ENCODE assay signal across 1 cellular context in genomic region chr9:4679268-4680177, GRCh38.
TF ChIP-seq lines count a peak whose summit lies in the region.

TSS of gene CDC37L1 (plus strand) at chr9:4679569. CDS start at chr9:4679768, 199 bp downstream.

TF ChIP-seq in WTC11, 78 proteins besides CTCF, POLR2A, EP300 and RAD21 (continued from another document):
- TF ChIP-seq ARID4B (CRISPR knock-in tag; IDR thresholded peaks at IDR 0.05; ENCODE audit: borderline replicate concordance): 0 out of 2 replicates have a peak, but pooled peaks have one; percentile 32
- TF ChIP-seq CBFB (CRISPR knock-in tag; IDR thresholded peaks at IDR 0.05; ENCODE audit: low read depth): no peak
- no peak; the same call in 1 of the 2 replicates for TF ChIP-seq TEAD1 (CRISPR knock-in tag; IDR thresholded peaks at IDR 0.05)
- no peak for TF ChIP-seq STAT6 (CRISPR knock-in tag; conservative IDR thresholded peaks at IDR 0.05; ENCODE audit: low read depth)
- peak; percentile 67 for TF ChIP-seq ZNF423 (CRISPR knock-in tag; IDR thresholded peaks at IDR 0.05)
- TF ChIP-seq ZNF138 (CRISPR knock-in tag; conservative IDR thresholded peaks at IDR 0.05): no peak; the same call in 1 of the 2 replicates
- no peak for TF ChIP-seq ZNF425 (CRISPR knock-in tag; conservative IDR thresholded peaks at IDR 0.05)
- TF ChIP-seq ZNF416 (CRISPR knock-in tag; IDR thresholded peaks at IDR 0.05): no peak
- TF ChIP-seq, protein P1, sequence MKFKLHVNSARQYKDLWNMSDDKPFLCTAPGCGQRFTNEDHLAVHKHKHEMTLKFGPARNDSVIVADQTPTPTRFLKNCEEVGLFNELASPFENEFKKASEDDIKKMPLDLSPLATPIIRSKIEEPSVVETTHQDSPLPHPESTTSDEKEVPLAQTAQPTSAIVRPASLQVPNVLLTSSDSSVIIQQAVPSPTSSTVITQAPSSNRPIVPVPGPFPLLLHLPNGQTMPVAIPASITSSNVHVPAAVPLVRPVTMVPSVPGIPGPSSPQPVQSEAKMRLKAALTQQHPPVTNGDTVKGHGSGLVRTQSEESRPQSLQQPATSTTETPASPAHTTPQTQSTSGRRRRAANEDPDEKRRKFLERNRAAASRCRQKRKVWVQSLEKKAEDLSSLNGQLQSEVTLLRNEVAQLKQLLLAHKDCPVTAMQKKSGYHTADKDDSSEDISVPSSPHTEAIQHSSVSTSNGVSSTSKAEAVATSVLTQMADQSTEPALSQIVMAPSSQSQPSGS (CRISPR knock-in tag; IDR thresholded peaks at IDR 0.05; ENCODE audit: borderline replicate concordance, low read depth): no peak
- TF ChIP-seq, protein P2, sequence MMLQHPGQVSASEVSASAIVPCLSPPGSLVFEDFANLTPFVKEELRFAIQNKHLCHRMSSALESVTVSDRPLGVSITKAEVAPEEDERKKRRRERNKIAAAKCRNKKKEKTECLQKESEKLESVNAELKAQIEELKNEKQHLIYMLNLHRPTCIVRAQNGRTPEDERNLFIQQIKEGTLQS (CRISPR knock-in tag; conservative IDR thresholded peaks at IDR 0.05): no peak
- TF ChIP-seq OVOL2 (CRISPR knock-in tag; IDR thresholded peaks at IDR 0.05; ENCODE audit: borderline replicate concordance): 0 out of 2 replicates have a peak, but pooled peaks have one; percentile 70
- no peak for TF ChIP-seq MXD4 (CRISPR knock-in tag; IDR thresholded peaks at IDR 0.05; ENCODE audit: borderline replicate concordance)
- peak; percentile 67 for TF ChIP-seq TEAD4 (CRISPR knock-in tag; IDR thresholded peaks at IDR 0.05)
- TF ChIP-seq SMAD4 (CRISPR knock-in tag; IDR thresholded peaks at IDR 0.05): no peak
- no peak for TF ChIP-seq GRHL2 (CRISPR knock-in tag; IDR thresholded peaks at IDR 0.05; ENCODE audit: insufficient replicate concordance, severe bottlenecking)
- TF ChIP-seq TP53 (CRISPR knock-in tag; IDR thresholded peaks at IDR 0.05): 0 out of 2 replicates have a peak, but pooled peaks have one; percentile 37
- TF ChIP-seq, protein P3, sequence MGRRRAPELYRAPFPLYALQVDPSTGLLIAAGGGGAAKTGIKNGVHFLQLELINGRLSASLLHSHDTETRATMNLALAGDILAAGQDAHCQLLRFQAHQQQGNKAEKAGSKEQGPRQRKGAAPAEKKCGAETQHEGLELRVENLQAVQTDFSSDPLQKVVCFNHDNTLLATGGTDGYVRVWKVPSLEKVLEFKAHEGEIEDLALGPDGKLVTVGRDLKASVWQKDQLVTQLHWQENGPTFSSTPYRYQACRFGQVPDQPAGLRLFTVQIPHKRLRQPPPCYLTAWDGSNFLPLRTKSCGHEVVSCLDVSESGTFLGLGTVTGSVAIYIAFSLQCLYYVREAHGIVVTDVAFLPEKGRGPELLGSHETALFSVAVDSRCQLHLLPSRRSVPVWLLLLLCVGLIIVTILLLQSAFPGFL (CRISPR knock-in tag; IDR thresholded peaks at IDR 0.05; ENCODE audit: borderline replicate concordance): no peak
- no peak for TF ChIP-seq ZNF263 (CRISPR knock-in tag; IDR thresholded peaks at IDR 0.05; ENCODE audit: low read depth)
- TF ChIP-seq, protein P4, sequence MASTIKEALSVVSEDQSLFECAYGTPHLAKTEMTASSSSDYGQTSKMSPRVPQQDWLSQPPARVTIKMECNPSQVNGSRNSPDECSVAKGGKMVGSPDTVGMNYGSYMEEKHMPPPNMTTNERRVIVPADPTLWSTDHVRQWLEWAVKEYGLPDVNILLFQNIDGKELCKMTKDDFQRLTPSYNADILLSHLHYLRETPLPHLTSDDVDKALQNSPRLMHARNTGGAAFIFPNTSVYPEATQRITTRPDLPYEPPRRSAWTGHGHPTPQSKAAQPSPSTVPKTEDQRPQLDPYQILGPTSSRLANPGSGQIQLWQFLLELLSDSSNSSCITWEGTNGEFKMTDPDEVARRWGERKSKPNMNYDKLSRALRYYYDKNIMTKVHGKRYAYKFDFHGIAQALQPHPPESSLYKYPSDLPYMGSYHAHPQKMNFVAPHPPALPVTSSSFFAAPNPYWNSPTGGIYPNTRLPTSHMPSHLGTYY (CRISPR knock-in tag; IDR thresholded peaks at IDR 0.05): no peak
- peak; percentile 38; the same call in 1 of the 2 replicates for TF ChIP-seq RELA (CRISPR knock-in tag; IDR thresholded peaks at IDR 0.05; ENCODE audit: borderline replicate concordance)
- TF ChIP-seq HMGA2 (CRISPR knock-in tag; IDR thresholded peaks at IDR 0.05): no peak
- TF ChIP-seq IRF2 (CRISPR knock-in tag; IDR thresholded peaks at IDR 0.05; ENCODE audit: borderline replicate concordance, low read depth): no peak
- TF ChIP-seq, protein P5, sequence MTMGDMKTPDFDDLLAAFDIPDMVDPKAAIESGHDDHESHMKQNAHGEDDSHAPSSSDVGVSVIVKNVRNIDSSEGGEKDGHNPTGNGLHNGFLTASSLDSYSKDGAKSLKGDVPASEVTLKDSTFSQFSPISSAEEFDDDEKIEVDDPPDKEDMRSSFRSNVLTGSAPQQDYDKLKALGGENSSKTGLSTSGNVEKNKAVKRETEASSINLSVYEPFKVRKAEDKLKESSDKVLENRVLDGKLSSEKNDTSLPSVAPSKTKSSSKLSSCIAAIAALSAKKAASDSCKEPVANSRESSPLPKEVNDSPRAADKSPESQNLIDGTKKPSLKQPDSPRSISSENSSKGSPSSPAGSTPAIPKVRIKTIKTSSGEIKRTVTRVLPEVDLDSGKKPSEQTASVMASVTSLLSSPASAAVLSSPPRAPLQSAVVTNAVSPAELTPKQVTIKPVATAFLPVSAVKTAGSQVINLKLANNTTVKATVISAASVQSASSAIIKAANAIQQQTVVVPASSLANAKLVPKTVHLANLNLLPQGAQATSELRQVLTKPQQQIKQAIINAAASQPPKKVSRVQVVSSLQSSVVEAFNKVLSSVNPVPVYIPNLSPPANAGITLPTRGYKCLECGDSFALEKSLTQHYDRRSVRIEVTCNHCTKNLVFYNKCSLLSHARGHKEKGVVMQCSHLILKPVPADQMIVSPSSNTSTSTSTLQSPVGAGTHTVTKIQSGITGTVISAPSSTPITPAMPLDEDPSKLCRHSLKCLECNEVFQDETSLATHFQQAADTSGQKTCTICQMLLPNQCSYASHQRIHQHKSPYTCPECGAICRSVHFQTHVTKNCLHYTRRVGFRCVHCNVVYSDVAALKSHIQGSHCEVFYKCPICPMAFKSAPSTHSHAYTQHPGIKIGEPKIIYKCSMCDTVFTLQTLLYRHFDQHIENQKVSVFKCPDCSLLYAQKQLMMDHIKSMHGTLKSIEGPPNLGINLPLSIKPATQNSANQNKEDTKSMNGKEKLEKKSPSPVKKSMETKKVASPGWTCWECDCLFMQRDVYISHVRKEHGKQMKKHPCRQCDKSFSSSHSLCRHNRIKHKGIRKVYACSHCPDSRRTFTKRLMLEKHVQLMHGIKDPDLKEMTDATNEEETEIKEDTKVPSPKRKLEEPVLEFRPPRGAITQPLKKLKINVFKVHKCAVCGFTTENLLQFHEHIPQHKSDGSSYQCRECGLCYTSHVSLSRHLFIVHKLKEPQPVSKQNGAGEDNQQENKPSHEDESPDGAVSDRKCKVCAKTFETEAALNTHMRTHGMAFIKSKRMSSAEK (CRISPR knock-in tag; IDR thresholded peaks at IDR 0.05; ENCODE audit: borderline replicate concordance): no peak
TF ChIP-seq in WTC11: peak in this region for 27.
